Comparison of ENCODE assay signal across 12 cellular contexts in genomic region chr15:65939901-65940617, GRCh38.
DNase-seq lines count a peak whose midpoint lies in the region; ATAC-seq and TF ChIP-seq lines count a peak whose summit lies in the region.
"Had no signal": no experiment of that assay in that cellular context is flagged by ENCODE, and none has a peak within 500 bp of the region (broad histone marks: within the 10 kb centered on the region; RNA-seq: fewer than 3 reads in every experiment).

No MANE protein-coding gene starts in this region.

- no peak for TF ChIP-seq CTCF in RWPE1 (conservative IDR thresholded peaks at IDR 0.05; ENCODE audit: low read depth)
- TF ChIP-seq CTCF in upper lobe of left lung (IDR thresholded peaks at IDR 0.05), result no peak

- WGBS in upper lobe of left lung, 2 donors, result 71 to 72% methylated on average over 10 of the region's 10 CpGs
- WGBS in neuronal stem cell (ENCODE audit: extremely low coverage in 2 of 2, insufficient read length in 2 of 2, insufficient replicate concordance in 1 of 2), 2 donors, result no CpG with 5 or more reads among the region's 10 CpGs

- no peak overlapping the region for H3K9ac ChIP-seq in neuronal stem cell (ENCODE audit: low read depth, low read length, poor library complexity)
- H3K9ac ChIP-seq: BLaER1 had no signal

- H2BK12ac ChIP-seq in neuronal stem cell (ENCODE audit: low read length), result no peak overlapping the region

- no peak overlapping the region for H3K4ac ChIP-seq in neuronal stem cell (ENCODE audit: low read length)

- no peak overlapping the region for H4K8ac ChIP-seq in neuronal stem cell (ENCODE audit: low read depth, low read length)

- no peak overlapping the region for H3K23ac ChIP-seq in neuronal stem cell (ENCODE audit: low read depth, low read length, poor library complexity)

- peaks cover 0 to 6% (median 0%) of the 10 kb centered on the region in 4 donors for H3K4me1 ChIP-seq in upper lobe of left lung
- H3K4me1 ChIP-seq in neuronal stem cell (ENCODE audit: control insufficient read depth in 2 of 2, insufficient read depth in 1 of 2, low read depth in 1 of 2, low read length in 2 of 2), result no peaks in the 10 kb centered on the region
- H3K4me1 ChIP-seq: BLaER1 had no signal

- TF ChIP-seq EP300 in upper lobe of left lung (IDR thresholded peaks at IDR 0.05), result no peak

- no peak overlapping the region for H2BK5ac ChIP-seq in neuronal stem cell (ENCODE audit: low read length)

- no peak overlapping the region for H2AK5ac ChIP-seq in neuronal stem cell (ENCODE audit: low read depth, low read length)

- H2BK15ac ChIP-seq in neuronal stem cell (ENCODE audit: low read length), result no peak overlapping the region

- POLR2A ChIA-PET in RWPE1 (lab: Yijun Ruan, JAX; ENCODE audit: low non-redundant PET), result no interaction called here

- H4K91ac ChIP-seq in neuronal stem cell (ENCODE audit: low read depth, low read length, poor library complexity), result no peak overlapping the region

- peak overlapping the region; percentile 69 for H3K27ac ChIP-seq in RWPE1
- peak overlapping the region in 1 of 4 donors; percentile 40 for H3K27ac ChIP-seq in upper lobe of left lung
- H3K27ac ChIP-seq in neuronal stem cell (replicated peaks; ENCODE audit: low read length), result no peak overlapping the region
- H3K27ac ChIP-seq: BLaER1, VCaP had no signal

- H3K79me1 ChIP-seq in neuronal stem cell (ENCODE audit: low read depth, low read length), result no peaks in the 10 kb centered on the region

- CTCF ChIA-PET in RWPE1 (lab: Yijun Ruan, JAX), result no interaction called here

- no peaks in the 10 kb centered on the region for H3K36me3 ChIP-seq in upper lobe of left lung
- H3K36me3 ChIP-seq in neuronal stem cell (replicated peaks in 1 of 2; ENCODE audit: control insufficient read depth in 2 of 2, insufficient read depth in 2 of 2, low read length in 2 of 2), result no peaks in the 10 kb centered on the region
- H3K36me3 ChIP-seq: BLaER1 had no signal

- H3K14ac ChIP-seq in neuronal stem cell (ENCODE audit: low read length), result no peak overlapping the region

- peak; percentile 62 to 87 for ATAC-seq in upper lobe of left lung (ENCODE audit: low FRiP score in 2 of 2)

- no peak overlapping the region for H2BK120ac ChIP-seq in neuronal stem cell (ENCODE audit: low read depth, low read length)

- no peak overlapping the region for H3K18ac ChIP-seq in neuronal stem cell (ENCODE audit: low read length)

- H2AFZ ChIP-seq in neuronal stem cell (ENCODE audit: low read length), result no peak overlapping the region

- H3K9me3 ChIP-seq in upper lobe of left lung (no peaks in the 10 kb centered on the region), neuronal stem cell (replicated peaks in 1 of 2; ENCODE audit: control insufficient read depth in 2 of 2, insufficient read depth in 1 of 2, low read depth in 1 of 2, low read length in 2 of 2) (no peaks in the 10 kb centered on the region)
- H3K9me3 ChIP-seq: BLaER1 had no signal

- DNase-seq in NCI-H510A treated with DMSO at 0.1 percent for 48 hours (lab: John Stamatoyannopoulos, UW) (peak; percentile 66), NCI-H510A (lab: John Stamatoyannopoulos, UW) (no peak), RWPE1 (ENCODE audit: low spot score) (peak; percentile 87), glomerular endothelial cell (ENCODE audit: extremely low read depth, low read depth, low spot score) (peak; percentile 20), upper lobe of left lung (peak in 1 of 2 donors; percentile 75), neuronal stem cell (ENCODE audit: low spot score) (no peak), NOMO-1 treated with dmso at 0.1 percent for 144 hours (lab: John Stamatoyannopoulos, UW; ENCODE audit: unreplicated experiment) (no peak), NOMO-1 treated with DMSO at 0.1 percent for 48 hours (lab: John Stamatoyannopoulos, UW; ENCODE audit: unreplicated experiment) (no peak)
- DNase-seq: retina; stimulated activated naive CD4-positive, alpha-beta T cell treated with Interleukin-2 at 50 U/mL for 16 hours had no signal

- H3K4me3 ChIP-seq in upper lobe of left lung, result no peak overlapping the region
- H3K4me3 ChIP-seq in neuronal stem cell (ENCODE audit: low read length in 2 of 2), result no peak overlapping the region
- H3K4me3 ChIP-seq: BLaER1 had no signal

- H3K27me3 ChIP-seq in upper lobe of left lung (no peaks in the 10 kb centered on the region), neuronal stem cell (ENCODE audit: control insufficient read depth in 3 of 3, insufficient read depth in 3 of 3, low read depth in 1 of 3, low read length in 3 of 3) (peaks cover 0 to 10% (median 0%) of the 10 kb centered on the region in 3 experiments)
- H3K27me3 ChIP-seq: BLaER1 had no signal

- no peak for TF ChIP-seq POLR2A in upper lobe of left lung (IDR thresholded peaks at IDR 0.05)

- H3K4me2 ChIP-seq in neuronal stem cell (ENCODE audit: insufficient read depth, low read length, poor library complexity, severe bottlenecking), result no peak overlapping the region
- H3K4me2 ChIP-seq: BLaER1 had no signal

Comparison
In these comparisons a context has a peak if more than half of its experiments do, and no peak if none do; other contexts are left out.
1. DNase-seq: peak in NCI-H510A treated with DMSO at 0.1 percent for 48 hours (single experiment), RWPE1 (single experiment) and glomerular endothelial cell (single experiment); none in NCI-H510A (single experiment), neuronal stem cell (single experiment), NOMO-1 treated with dmso at 0.1 percent for 144 hours (single experiment) and NOMO-1 treated with DMSO at 0.1 percent for 48 hours (single experiment).